22 cellular contexts compared by ENCODE assay signal in genomic region chr18:70190529-70190928, GRCh38. TPM values are rescaled to one million over a fixed set of nuclear protein-coding genes. Genes with fewer than 3 reads are reported as not detected.
DNase-seq lines count a peak whose midpoint lies in the region; ATAC-seq and TF ChIP-seq lines count a peak whose summit lies in the region.
"Had no signal": no experiment of that assay in that cellular context is flagged by ENCODE, and none has a peak within 500 bp of the region (broad histone marks: within the 10 kb centered on the region; RNA-seq: fewer than 3 reads in every experiment).

No MANE protein-coding gene starts in this region.

- no peak for TF ChIP-seq CTCF in PC-3 (conservative IDR thresholded peaks at IDR 0.05; ENCODE audit: low read depth, low read length)
- no peak for TF ChIP-seq CTCF in fibroblast of villous mesenchyme (IDR thresholded peaks at IDR 0.05; ENCODE audit: insufficient read depth, low read depth, low read length)
- no peak for TF ChIP-seq CTCF in upper lobe of right lung (IDR thresholded peaks at IDR 0.05)

- no peak overlapping the region for H3K4me2 ChIP-seq in PC-3 (ENCODE audit: low read length)

- no peaks in the 10 kb centered on the region for H3K27me3 ChIP-seq in PC-3 (ENCODE audit: low read length)
- H3K27me3 ChIP-seq in upper lobe of right lung, result no peaks in the 10 kb centered on the region
- no peaks in the 10 kb centered on the region for H3K27me3 ChIP-seq in MG63

- intact Hi-C loops in PC-3 (cut with micrococcal nuclease), result no loop called here
- intact Hi-C loops in upper lobe of right lung (cut with DNase I), result loop anchor here (10.0 kb wide), 2 partner anchors 234 to 264 kb away; no protein-coding TSS in a partner anchor

- no peaks in the 10 kb centered on the region for H3K79me2 ChIP-seq in PC-3 (ENCODE audit: low read length)

- peaks cover 52% of the 10 kb centered on the region for H3K36me3 ChIP-seq in PC-3 (ENCODE audit: low read depth, low read length)
- peaks cover 71% of the 10 kb centered on the region for H3K36me3 ChIP-seq in upper lobe of right lung
- H3K36me3 ChIP-seq in MG63, result peaks cover 66% of the 10 kb centered on the region

- H3K27ac Mint-ChIP-seq in activated T-cell treated with anti-CD3 and anti-CD28 coated beads, Interleukin-2, amount 50 U/mL, for 24 hours, result peak overlapping the region; percentile 18
- H3K27ac Mint-ChIP-seq: B cell had no signal

- no peaks in the 10 kb centered on the region for H3K9me2 ChIP-seq in PC-3 (replicated peaks; ENCODE audit: low read length)

- H3K4me1 Mint-ChIP-seq in activated T-cell treated with anti-CD3 and anti-CD28 coated beads, Interleukin-2, amount 50 U/mL, for 24 hours (ENCODE audit: low read depth), result peaks cover 24% of the 10 kb centered on the region

- H3K27ac ChIP-seq in PC-3 (ENCODE audit: low read length) (peak overlapping the region; percentile 15; the same call in 1 of the 2 replicates), upper lobe of right lung (no peak overlapping the region)
- H3K27ac ChIP-seq: 22Rv1, HL-60, SK-N-MC had no signal

- POLR2A ChIA-PET in PC-3 (lab: Charles Lee; ENCODE audit: unreplicated experiment), result no interaction called here

- no peaks in the 10 kb centered on the region for H3K9me3 ChIP-seq in PC-3 (ENCODE audit: low read length)
- H3K9me3 ChIP-seq in upper lobe of right lung, result no peaks in the 10 kb centered on the region
- no peaks in the 10 kb centered on the region for H3K9me3 ChIP-seq in MG63

- BruUV-seq in PC-3 (replicated peaks; lab: Mats Ljungman, UMichigan), result no TSS peak

- no peak overlapping the region for H3K4me3 Mint-ChIP-seq in activated T-cell treated with anti-CD3 and anti-CD28 coated beads, Interleukin-2, amount 50 U/mL, for 24 hours
- H3K4me3 Mint-ChIP-seq: B cell had no signal

- no peaks in the 10 kb centered on the region for H3K9me3 Mint-ChIP-seq in activated T-cell treated with anti-CD3 and anti-CD28 coated beads, Interleukin-2, amount 50 U/mL, for 24 hours

- no peak for DNase-seq in activated T-cell treated with anti-CD3 and anti-CD28 coated beads, Interleukin-2, amount 50 U/mL, for 24 hours
- no peak for DNase-seq in activated T-cell treated with anti-CD3 and anti-CD28 coated beads, Interleukin-2, amount 50 U/mL, for 1 hour
- DNase-seq in PC-3, result peak; percentile 43
- DNase-seq in fibroblast of villous mesenchyme (ENCODE audit: low read depth), result peak; percentile 64
- DNase-seq in upper lobe of right lung, result no peak
- no peak for DNase-seq in MG63
- DNase-seq in activated T-cell treated with anti-CD3 and anti-CD28 coated beads, Interleukin-2, amount 50 U/mL, for 48 hours, result no peak
- DNase-seq: COR-L47, DMS153, GOT3, Kasumi-1, NCI-H1105, NCI-H1694, NCI-H2081 treated with DMSO at 0.1 percent for 48 hours, NCI-H774, SHP77 had no signal

- peaks cover 93% of the 10 kb centered on the region for H3K36me3 Mint-ChIP-seq in activated T-cell treated with anti-CD3 and anti-CD28 coated beads, Interleukin-2, amount 50 U/mL, for 24 hours (ENCODE audit: low read depth)

- CTCF ChIA-PET in PC-3 (lab: Charles Lee), result no interaction called here

- peak; percentile 95 for ATAC-seq in PC-3
- ATAC-seq in upper lobe of right lung, result peak; percentile 25
- ATAC-seq in GM21447 (IDR thresholded peaks at IDR 0.05; ENCODE audit: unreplicated experiment), result no peak
- ATAC-seq: GM12878 had no signal

- H2AFZ ChIP-seq in PC-3 (ENCODE audit: low read length), result no peak overlapping the region

- peaks cover 1% of the 10 kb centered on the region; the same call in 1 of the 2 replicates for H3K4me1 ChIP-seq in PC-3 (ENCODE audit: insufficient read depth, low read length)
- H3K4me1 ChIP-seq in upper lobe of right lung, result no peaks in the 10 kb centered on the region

- no peaks in the 10 kb centered on the region for H3K27me3 Mint-ChIP-seq in activated T-cell treated with anti-CD3 and anti-CD28 coated beads, Interleukin-2, amount 50 U/mL, for 24 hours
- H3K27me3 Mint-ChIP-seq: B cell had no signal

- H4K20me1 ChIP-seq in PC-3 (ENCODE audit: low read length), result no peaks in the 10 kb centered on the region

- H3F3A ChIP-seq in PC-3 (ENCODE audit: low read length, unreplicated experiment), result no peaks in the 10 kb centered on the region

- no peak overlapping the region for H3K9ac ChIP-seq in PC-3 (ENCODE audit: low read length)

- H3K4me3 ChIP-seq in PC-3 (ENCODE audit: low read length) (no peak overlapping the region), fibroblast of villous mesenchyme (ENCODE audit: low read depth, low read length) (no peak overlapping the region), upper lobe of right lung (no peak overlapping the region), MG63 (no peak overlapping the region)
- H3K4me3 ChIP-seq: GM12878, SK-N-MC had no signal

RNA-seq across cellular contexts. Expression of gene RTTN, which starts 15.0 kb away (rescaled TPM):
- total RNA-seq in PC-3 (2014; rRNA removed), result 22.4 and 24.7 TPM in 2 replicates
- total RNA-seq in fibroblast of villous mesenchyme, result 15.1 and 24.2 TPM in 2 replicates
- 13.0 TPM for total RNA-seq in upper lobe of right lung
- total RNA-seq in MG63 (2014; rRNA removed; shearing (Covaris generic); ENCODE audit: low replicate concordance), result 5.9 and 7.2 TPM in 2 replicates

Comparison
In these comparisons a context has a peak if more than half of its experiments do, and no peak if none do; other contexts are left out.
1. DNase-seq: peak in PC-3 (single experiment) and fibroblast of villous mesenchyme (single experiment); none in activated T-cell treated with anti-CD3 and anti-CD28 coated beads, Interleukin-2, amount 50 U/mL, for 24 hours (single experiment), activated T-cell treated with anti-CD3 and anti-CD28 coated beads, Interleukin-2, amount 50 U/mL, for 1 hour (single experiment), upper lobe of right lung (single experiment), MG63 (single experiment) and activated T-cell treated with anti-CD3 and anti-CD28 coated beads, Interleukin-2, amount 50 U/mL, for 48 hours (0 of 2).